ENCODE assay signal across 20 cellular contexts in genomic region chr2:140589273-140589672, GRCh38.
A peak's percentile ranks its signal among the peaks of the same experiment; 100 is the strongest.
DNase-seq lines count a peak whose midpoint lies in the region; ATAC-seq and TF ChIP-seq lines count a peak whose summit lies in the region.
"Had no signal": no experiment of that assay in that cellular context is flagged by ENCODE, and none has a peak within 500 bp of the region (broad histone marks: within the 10 kb centered on the region; RNA-seq: fewer than 3 reads in every experiment).

No MANE protein-coding gene starts in this region.

- intact Hi-C loops in sigmoid colon (cut with DNase I), result no loop called here

- H3K9me3 ChIP-seq in adipocyte (ENCODE audit: control insufficient read depth, low read length) (no peaks in the 10 kb centered on the region), sigmoid colon (no peaks in the 10 kb centered on the region)

- H3K9ac ChIP-seq in adipocyte (ENCODE audit: low read length), result no peak overlapping the region
- H3K9ac ChIP-seq: GM23248 had no signal

- H3K36me3 ChIP-seq in adipocyte (ENCODE audit: control insufficient read depth, insufficient read depth, low read length, severe bottlenecking) (no peaks in the 10 kb centered on the region), sigmoid colon (no peaks in the 10 kb centered on the region)

- H3K4me1 ChIP-seq in adipocyte (ENCODE audit: control insufficient read depth, insufficient read depth, low read length) (no peaks in the 10 kb centered on the region), sigmoid colon (no peaks in the 10 kb centered on the region)

- ATAC-seq in HG03175 (IDR thresholded peaks at IDR 0.05; ENCODE audit: unreplicated experiment) (no peak), GM21528 (IDR thresholded peaks at IDR 0.05; ENCODE audit: low FRiP score, unreplicated experiment) (no peak)
- ATAC-seq: HCT116, SK-N-SH treated with all-trans-retinoic acid at 6 μM for 48 hours had no signal

- no peak overlapping the region for H3K4me3 ChIP-seq in adipocyte (ENCODE audit: low read length)
- H3K4me3 ChIP-seq in fibroblast of the aortic adventitia (ENCODE audit: low read depth, low read length), result no peak overlapping the region
- no peak overlapping the region for H3K4me3 ChIP-seq in sigmoid colon
- H3K4me3 ChIP-seq: GM23248 had no signal

- WGBS in sigmoid colon, 2 donors, result 48 to 56% methylated on average over 1 of the region's 1 CpG

- H3K27me3 ChIP-seq in adipocyte (replicated peaks; ENCODE audit: control insufficient read depth, insufficient read depth, low read length), result no peaks in the 10 kb centered on the region
- no peaks in the 10 kb centered on the region for H3K27me3 ChIP-seq in sigmoid colon

- no peak for TF ChIP-seq EP300 in sigmoid colon (IDR thresholded peaks at IDR 0.05)

- TF ChIP-seq POLR2A in sigmoid colon (IDR thresholded peaks at IDR 0.05), result no peak

- H3K27ac ChIP-seq in sigmoid colon, result no peak overlapping the region
- H3K27ac ChIP-seq: GM23248 had no signal

- TF ChIP-seq CTCF in fibroblast of the aortic adventitia (IDR thresholded peaks at IDR 0.05; ENCODE audit: insufficient read depth, low read length), result no peak
- no peak for TF ChIP-seq CTCF in sigmoid colon (IDR thresholded peaks at IDR 0.05)

- peak; percentile 21 for DNase-seq in NCI-H2227 treated with DMSO at 0.1 percent for 48 hours (lab: John Stamatoyannopoulos, UW)
- DNase-seq in NCI-H2227 (lab: John Stamatoyannopoulos, UW; ENCODE audit: unreplicated experiment), result no peak
- peak; percentile 17 for DNase-seq in adipocyte (ENCODE audit: low read depth)
- peak; percentile 8 for DNase-seq in fibroblast of the aortic adventitia (ENCODE audit: low read depth)
- DNase-seq in stromal cell of bone marrow (ENCODE audit: low read depth), result peak; percentile 12
- DNase-seq in sigmoid colon, result no peak
- DNase-seq: 8988T; CD4-positive, alpha-beta memory T cell; DMS79; GM23248; Kasumi-1; MV-4-11; NCI-H1417 treated with DMSO at 0.1 percent for 48 hours; NCI-H1930; NCI-H524; SHP77 had no signal

Comparison
In these comparisons a context has a peak if more than half of its experiments do, and no peak if none do; other contexts are left out.
1. DNase-seq: peak in NCI-H2227 treated with DMSO at 0.1 percent for 48 hours (single experiment), adipocyte (single experiment), fibroblast of the aortic adventitia (single experiment) and stromal cell of bone marrow (single experiment); none in NCI-H2227 (single experiment) and sigmoid colon (single experiment).